Comparison of ENCODE assay signal across 12 cellular contexts in genomic region chr6:73081955-73082354, GRCh38.
DNase-seq lines count a peak whose midpoint lies in the region; ATAC-seq, FAIRE-seq and TF ChIP-seq lines count a peak whose summit lies in the region.
"Had no signal": no experiment of that assay in that cellular context is flagged by ENCODE, and none has a peak within 500 bp of the region (broad histone marks: within the 10 kb centered on the region; RNA-seq: fewer than 3 reads in every experiment).

No MANE protein-coding gene starts in this region.

- H3K23ac ChIP-seq in H1 (ENCODE audit: insufficient read length), result no peak overlapping the region

- no peak overlapping the region for H3K9ac ChIP-seq in H1 (replicated peaks in 1 of 4; ENCODE audit: extremely low read depth in 1 of 4, low read depth in 3 of 4, low read length in 3 of 4)

- POLR2A ChIA-PET in H1 (lab: Charles Lee; ENCODE audit: partially characterized antibody), result interaction anchor here (0.7 kb wide), 1 partner anchor 46 kb away, joined by 3 read pairs; no protein-coding TSS in a partner anchor

- in situ Hi-C loops in GM13976 (cut with MboI; ENCODE audit: low sequenced_read_pairs, unreplicated experiment), result no loop called here

- peak; percentile 12 for DNase-seq in H7
- DNase-seq in H1 (ENCODE audit: low read depth in 1 of 2, low spot score in 2 of 2), result no peak
- peak; percentile 36 for DNase-seq in myocyte (ENCODE audit: low read depth)
- no peak for DNase-seq in GM13976 (ENCODE audit: low spot score)
- DNase-seq in NCI-H146 treated with DMSO at 0.1 percent for 48 hours (lab: John Stamatoyannopoulos, UW; ENCODE audit: unreplicated experiment), result no peak
- no peak for DNase-seq in H54 (ENCODE audit: insufficient read length, low spot score)
- DNase-seq: C1 segment of cervical spinal cord; Calu3; CD4-positive, alpha-beta T cell; DMS 273 treated with DMSO at 0.1 percent for 48 hours; KG1 had no signal

- H3K27me3 ChIP-seq in H7 (ENCODE audit: control insufficient read depth, insufficient read depth, low read length) (no peaks in the 10 kb centered on the region), H1 (replicated peaks in 1 of 4; ENCODE audit: control insufficient read depth in 3 of 4, extremely low read depth in 1 of 4, insufficient read depth in 3 of 4, low read length in 3 of 4) (no peaks in the 10 kb centered on the region)

- no peak overlapping the region for H3K18ac ChIP-seq in H1 (ENCODE audit: extremely low read depth, low read length)

- no peak overlapping the region for H3K14ac ChIP-seq in H1 (ENCODE audit: insufficient read length)

- no peak overlapping the region for H3K27ac ChIP-seq in H1 (ENCODE audit: low read depth, low read length)

- no peak overlapping the region for H4K91ac ChIP-seq in H1 (replicated peaks; ENCODE audit: insufficient read length, low read length)

- no peaks in the 10 kb centered on the region for H3K23me2 ChIP-seq in H1 (ENCODE audit: low read depth, low read length)

- WGBS in H1 (ENCODE audit: extremely low coverage in 1 of 2, insufficient coverage in 1 of 2, insufficient read length in 1 of 2, insufficient replicate concordance in 2 of 2, low coverage in 1 of 2, low lambda C conversion rate in 2 of 2, missing lambda C conversion rate in 1 of 2), 2 experiments, result 65% methylated on average over 2 of the region's 2 CpGs; no CpG with 5 or more reads in 1 of the 2 experiments

- ATAC-seq in GM18858 (IDR thresholded peaks at IDR 0.05; ENCODE audit: unreplicated experiment), result no peak

- no peak overlapping the region for H2BK15ac ChIP-seq in H1 (ENCODE audit: low read length)

- H2BK5ac ChIP-seq in H1 (ENCODE audit: low read depth, low read length), result no peak overlapping the region

- no peak overlapping the region for H2AFZ ChIP-seq in H1 (ENCODE audit: low read length)

- no peak overlapping the region for H3K4me3 ChIP-seq in H7 (ENCODE audit: insufficient read depth, low read depth, low read length)
- no peak overlapping the region for H3K4me3 ChIP-seq in H1 (ENCODE audit: extremely low read depth in 1 of 4, insufficient read depth in 2 of 4, low read depth in 3 of 4, low read length in 4 of 4)

- H3K36me3 ChIP-seq in H7 (replicated peaks; ENCODE audit: control insufficient read depth, insufficient read depth, low read length) (no peaks in the 10 kb centered on the region), H1 (ENCODE audit: control insufficient read depth in 2 of 4, insufficient read depth in 4 of 4, low read length in 3 of 4) (no peaks in the 10 kb centered on the region)

- H2BK120ac ChIP-seq in H1 (replicated peaks; ENCODE audit: low read depth, low read length), result no peak overlapping the region

- TF ChIP-seq POLR2A in H1 (IDR thresholded peaks at IDR 0.05; ENCODE audit: control extremely low read depth in 1 of 2, low read depth in 2 of 2, low read length in 2 of 2) (no peak), H54 (IDR thresholded peaks at IDR 0.05; ENCODE audit: low read depth, low read length) (no peak)

- H3K9me3 ChIP-seq in H1 (ENCODE audit: insufficient read depth in 2 of 2, low read depth in 1 of 2, low read length in 1 of 2), result no peaks in the 10 kb centered on the region

- H3K79me1 ChIP-seq in H1 (ENCODE audit: low read depth, low read length), result no peaks in the 10 kb centered on the region

- H2BK12ac ChIP-seq in H1 (ENCODE audit: low read depth, low read length), result no peak overlapping the region

- H3K4ac ChIP-seq in H1 (replicated peaks; ENCODE audit: insufficient read length, low read depth, low read length), result no peak overlapping the region

- H4K5ac ChIP-seq in H1 (ENCODE audit: insufficient read length, low read depth, low read length), result no peak overlapping the region

- H2AK5ac ChIP-seq in H1 (ENCODE audit: low read depth, low read length), result no peak overlapping the region

- H3K56ac ChIP-seq in H1 (replicated peaks; ENCODE audit: insufficient read length, low read depth, low read length), result no peak overlapping the region

- FAIRE-seq in H1 (lab: Jason Lieb, UNC) (no peak), H54 (lab: Jason Lieb, UNC) (no peak)

- H3K4me1 ChIP-seq in H1 (replicated peaks in 1 of 4; ENCODE audit: control insufficient read depth in 3 of 4, insufficient read depth in 4 of 4, low read length in 3 of 4), result peaks cover under 1 to 14% (median 6%) of the 10 kb centered on the region in 4 experiments; a peak in 4 of 7 replicates

- no peak overlapping the region for H4K8ac ChIP-seq in H1 (ENCODE audit: extremely low read depth, insufficient read depth, low read length)

- H3K4me2 ChIP-seq in H1 (ENCODE audit: insufficient read depth in 1 of 2, low read depth in 2 of 2, low read length in 2 of 2), result no peak overlapping the region

- TF ChIP-seq EP300 in H1 (IDR thresholded peaks at IDR 0.05; ENCODE audit: borderline replicate concordance in 1 of 2, low read depth in 2 of 2, low read length in 2 of 2), result no peak

- no peaks in the 10 kb centered on the region for H4K20me1 ChIP-seq in H1 (replicated peaks in 1 of 2; ENCODE audit: control insufficient read depth in 1 of 2, insufficient read depth in 2 of 2, low read length in 2 of 2)

- TF ChIP-seq RAD21 in H1 (IDR thresholded peaks at IDR 0.05 in 1 of 2, conservative IDR thresholded peaks at IDR 0.05 in 1 of 2; ENCODE audit: low read depth in 2 of 2, low read length in 2 of 2), result no peak

- CTCF ChIA-PET in H1 (lab: Charles Lee; ENCODE audit: partially characterized antibody), result interaction anchor here (0.8 to 1.3 kb wide), 3 partner anchors 51 to 466 kb away, joined by 3 to 5 read pairs (median 3); no protein-coding TSS in a partner anchor

- H2BK20ac ChIP-seq in H1 (ENCODE audit: low read length), result no peak overlapping the region

- H3K79me2 ChIP-seq in H1 (ENCODE audit: control insufficient read depth in 1 of 2, insufficient read depth in 2 of 2, low read length in 2 of 2), result no peaks in the 10 kb centered on the region

- TF ChIP-seq CTCF in H1 (IDR thresholded peaks at IDR 0.05; ENCODE audit: control extremely low read depth in 1 of 3, insufficient read depth in 1 of 3, low read depth in 1 of 3, low read length in 3 of 3) (no peak), GM13976 (IDR thresholded peaks at IDR 0.05; ENCODE audit: borderline replicate concordance, control extremely low read depth, extremely low read depth, insufficient read depth, missing control alignments) (no peak)

TF ChIP-seq in H1, 55 proteins besides CTCF, POLR2A, EP300 and RAD21:
- no peak for TF ChIP-seq RXRA (IDR thresholded peaks at IDR 0.05; ENCODE audit: insufficient read depth, low read depth, low read length)
- no peak for TF ChIP-seq SAP30 (IDR thresholded peaks at IDR 0.05; ENCODE audit: insufficient read depth, insufficient replicate concordance, low read length)
- no peak for TF ChIP-seq RBBP5 (IDR thresholded peaks at IDR 0.05; ENCODE audit: borderline replicate concordance, low read depth, low read length)
- peak; percentile 89 for TF ChIP-seq TEAD4 (IDR thresholded peaks at IDR 0.05; ENCODE audit: low read depth, low read length)

Comparison
In these comparisons a context has a peak if more than half of its experiments do, and no peak if none do; other contexts are left out.
1. DNase-seq: peak in H7 (single experiment) and myocyte (single experiment); none in H1 (0 of 2), GM13976 (single experiment), NCI-H146 treated with DMSO at 0.1 percent for 48 hours (single experiment) and H54 (single experiment).